Comparison of ENCODE assay signal across 9 cellular contexts in genomic region chr11:313304-313786, GRCh38. TPM values are rescaled to one million over a fixed set of nuclear protein-coding genes. Genes with fewer than 3 reads are reported as not detected.
DNase-seq lines count a peak whose midpoint lies in the region; ATAC-seq and TF ChIP-seq lines count a peak whose summit lies in the region.
"Had no signal": no experiment of that assay in that cellular context is flagged by ENCODE, and none has a peak within 500 bp of the region (broad histone marks: within the 10 kb centered on the region; RNA-seq: fewer than 3 reads in every experiment).

No MANE protein-coding gene starts in this region.

- H3K4me1 ChIP-seq in left lung (peaks cover 16 to 70% of the 10 kb centered on the region in 2 donors), thyroid gland (peaks cover 4 to 15% of the 10 kb centered on the region in 2 donors)

- H3K9me3 Mint-ChIP-seq in activated CD4-positive, alpha-beta T cell treated with anti-CD3 and anti-CD28 coated beads, Interleukin-2, amount 10 ng/mL, durations not matched to agents 7 days and 5 days, result no peaks in the 10 kb centered on the region
- no peaks in the 10 kb centered on the region for H3K9me3 Mint-ChIP-seq in activated naive CD8-positive, alpha-beta T cell treated with anti-CD3 and anti-CD28 coated beads for 36 hours

- POLR2A ChIA-PET in activated CD4-positive, alpha-beta T cell treated with anti-CD3 and anti-CD28 coated beads, Interleukin-2, amount 10 ng/mL, durations not matched to agents 7 days and 5 days (lab: Charles Lee), result no interaction called here

- no peak for TF ChIP-seq CTCF in left lung (IDR thresholded peaks at IDR 0.05)
- TF ChIP-seq CTCF in thyroid gland (IDR thresholded peaks at IDR 0.05), result no peak

- intact Hi-C loops in left lung (cut with DNase I), result no loop called here
- intact Hi-C loops in thyroid gland (cut with DNase I), result no loop called here
- intact Hi-C loops in head of caudate nucleus (cut with DNase I), result no loop called here

- H3K36me3 Mint-ChIP-seq in activated CD4-positive, alpha-beta T cell treated with anti-CD3 and anti-CD28 coated beads, Interleukin-2, amount 10 ng/mL, durations not matched to agents 7 days and 5 days (ENCODE audit: low read depth), result peaks cover 53% of the 10 kb centered on the region
- peaks cover 54% of the 10 kb centered on the region for H3K36me3 Mint-ChIP-seq in activated naive CD8-positive, alpha-beta T cell treated with anti-CD3 and anti-CD28 coated beads for 36 hours

- H3K4me3 Mint-ChIP-seq in activated CD4-positive, alpha-beta T cell treated with anti-CD3 and anti-CD28 coated beads, Interleukin-2, amount 10 ng/mL, durations not matched to agents 7 days and 5 days, result peak overlapping the region; percentile 92
- H3K4me3 Mint-ChIP-seq in activated naive CD8-positive, alpha-beta T cell treated with anti-CD3 and anti-CD28 coated beads for 36 hours, result peak overlapping the region; percentile 86

- no peaks in the 10 kb centered on the region for H3K9me3 ChIP-seq in left lung
- H3K9me3 ChIP-seq in thyroid gland, result no peaks in the 10 kb centered on the region

- CTCF ChIA-PET in activated CD4-positive, alpha-beta T cell treated with anti-CD3 and anti-CD28 coated beads, Interleukin-2, amount 10 ng/mL, durations not matched to agents 7 days and 5 days (lab: Charles Lee), result interaction anchor here (0.7 to 2.1 kb wide), 2 partner anchors 14 to 41 kb away, joined by 3 to 8 read pairs; no protein-coding TSS in a partner anchor

- no peaks in the 10 kb centered on the region for H3K27me3 Mint-ChIP-seq in activated CD4-positive, alpha-beta T cell treated with anti-CD3 and anti-CD28 coated beads, Interleukin-2, amount 10 ng/mL, durations not matched to agents 7 days and 5 days
- peaks cover 6% of the 10 kb centered on the region for H3K27me3 Mint-ChIP-seq in activated naive CD8-positive, alpha-beta T cell treated with anti-CD3 and anti-CD28 coated beads for 36 hours

- TF ChIP-seq POLR2A in thyroid gland (IDR thresholded peaks at IDR 0.05), result no peak

- peak overlapping the region; percentile 99 for H3K27ac Mint-ChIP-seq in activated CD4-positive, alpha-beta T cell treated with anti-CD3 and anti-CD28 coated beads, Interleukin-2, amount 10 ng/mL, durations not matched to agents 7 days and 5 days
- peak overlapping the region; percentile 96 for H3K27ac Mint-ChIP-seq in activated naive CD8-positive, alpha-beta T cell treated with anti-CD3 and anti-CD28 coated beads for 36 hours

- H3K27me3 ChIP-seq in left lung (peaks cover 3 to 8% of the 10 kb centered on the region in 2 donors), thyroid gland (no peaks in the 10 kb centered on the region)

- H3K4me1 Mint-ChIP-seq in activated CD4-positive, alpha-beta T cell treated with anti-CD3 and anti-CD28 coated beads, Interleukin-2, amount 10 ng/mL, durations not matched to agents 7 days and 5 days, result peaks cover 21% of the 10 kb centered on the region
- peaks cover 28% of the 10 kb centered on the region for H3K4me1 Mint-ChIP-seq in activated naive CD8-positive, alpha-beta T cell treated with anti-CD3 and anti-CD28 coated beads for 36 hours

- H3K27ac ChIP-seq in left lung, result peak overlapping the region; percentile 84 to 91
- peak overlapping the region; percentile 53 to 88 (median 71) for H3K27ac ChIP-seq in thyroid gland

- no peak for DNase-seq in activated CD4-positive, alpha-beta T cell treated with anti-CD3 and anti-CD28 coated beads, Interleukin-2, amount 10 ng/mL, durations not matched to agents 7 days and 5 days
- DNase-seq in activated CD4-positive, alpha-beta T cell treated with anti-CD3 and anti-CD28 coated beads for 4 hours, result no peak
- no peak for DNase-seq in activated naive CD8-positive, alpha-beta T cell treated with anti-CD3 and anti-CD28 coated beads for 36 hours
- DNase-seq in left lung (peak in 1 of 2 donors; percentile 69), thyroid gland (no peak), head of caudate nucleus (no peak)

- peaks cover 0 to 16% of the 10 kb centered on the region in 2 donors for H3K36me3 ChIP-seq in left lung
- H3K36me3 ChIP-seq in thyroid gland, result peaks cover 0 to 3% of the 10 kb centered on the region in 2 donors

- 85 to 87% methylated on average over 7 to 8 of the region's 8 CpGs for WGBS in thyroid gland, 2 donors

- H3K4me3 ChIP-seq in left lung, result peak overlapping the region in 1 of 2 donors; percentile 59
- peak overlapping the region in 1 of 3 donors; percentile 41 for H3K4me3 ChIP-seq in thyroid gland (replicated peaks in 1 of 3)

- ATAC-seq in left lung, result no peak
- no peak for ATAC-seq in HG03354 (IDR thresholded peaks at IDR 0.05; ENCODE audit: poor library complexity, severe bottlenecking, unreplicated experiment)
- ATAC-seq in HG02870 (IDR thresholded peaks at IDR 0.05; ENCODE audit: unreplicated experiment), result no peak

RNA-seq across cellular contexts. Expression of gene IFITM1, which starts 0.5 kb away (rescaled TPM):
- 1,000 to 10,000 TPM; 1,306 to 1,465 TPM for total RNA-seq in activated CD4-positive, alpha-beta T cell treated with anti-CD3 and anti-CD28 coated beads, Interleukin-2, amount 10 ng/mL, durations not matched to agents 7 days and 5 days
- total RNA-seq in activated naive CD8-positive, alpha-beta T cell treated with anti-CD3 and anti-CD28 coated beads for 36 hours, result 100 to 1,000 TPM; 345 to 356 TPM
- total RNA-seq in left lung, result 100 to 1,000 TPM in 1 of 2 donors, 10 to 100 TPM in 1; 98.7 to 149 TPM
- total RNA-seq in thyroid gland, result 100 to 1,000 TPM in 3 of 4 donors, 10 to 100 TPM in 1; 94.3 to 163 (median 103) TPM

RNA-seq across cellular contexts. Expression of gene IFITM2, which starts 5.7 kb away (rescaled TPM):
- 1,000 to 10,000 TPM; 1,561 to 1,733 TPM for total RNA-seq in activated CD4-positive, alpha-beta T cell treated with anti-CD3 and anti-CD28 coated beads, Interleukin-2, amount 10 ng/mL, durations not matched to agents 7 days and 5 days
- 100 to 1,000 TPM; 474 to 496 TPM for total RNA-seq in activated naive CD8-positive, alpha-beta T cell treated with anti-CD3 and anti-CD28 coated beads for 36 hours
- total RNA-seq in left lung (100 to 1,000 TPM; 398 to 886 TPM), thyroid gland (100 to 1,000 TPM in 1 of 4 donors, 10 to 100 TPM in 3; 83.2 to 318 (median 92.9) TPM)

RNA-seq across cellular contexts. Expression of gene IFITM3, which starts 7.3 kb away (rescaled TPM):
- total RNA-seq in activated CD4-positive, alpha-beta T cell treated with anti-CD3 and anti-CD28 coated beads, Interleukin-2, amount 10 ng/mL, durations not matched to agents 7 days and 5 days, result 100 to 1,000 TPM; 213 to 271 TPM
- total RNA-seq in activated naive CD8-positive, alpha-beta T cell treated with anti-CD3 and anti-CD28 coated beads for 36 hours, result 10 to 100 TPM; 93.0 to 96.1 TPM
- 1,000 to 10,000 TPM in 1 of 2 donors, 100 to 1,000 TPM in 1; 724 to 1,115 TPM for total RNA-seq in left lung
- total RNA-seq in thyroid gland, result 100 to 1,000 TPM; 140 to 300 (median 178) TPM

RNA-seq across cellular contexts. Expression of gene IFITM5, which starts 14.0 kb away (rescaled TPM):
- total RNA-seq in activated CD4-positive, alpha-beta T cell treated with anti-CD3 and anti-CD28 coated beads, Interleukin-2, amount 10 ng/mL, durations not matched to agents 7 days and 5 days, result not detected
- total RNA-seq in activated naive CD8-positive, alpha-beta T cell treated with anti-CD3 and anti-CD28 coated beads for 36 hours, result not detected
- total RNA-seq in left lung, result not detected
- total RNA-seq in thyroid gland, result not detected
- total RNA-seq: LHCN-M2 had no signal

RNA-seq across cellular contexts. Expression of gene PGGHG, which starts 24.4 kb away (rescaled TPM):
- total RNA-seq in activated CD4-positive, alpha-beta T cell treated with anti-CD3 and anti-CD28 coated beads, Interleukin-2, amount 10 ng/mL, durations not matched to agents 7 days and 5 days, result 100 to 1,000 TPM; 325 to 377 TPM
- 100 to 1,000 TPM; 206 to 209 TPM for total RNA-seq in activated naive CD8-positive, alpha-beta T cell treated with anti-CD3 and anti-CD28 coated beads for 36 hours
- 10 to 100 TPM; 47.7 to 75.3 TPM for total RNA-seq in left lung
- 10 to 100 TPM; 21.8 to 43.3 (median 32.7) TPM for total RNA-seq in thyroid gland
